In genomic region chr2:134564549-134564948, GRCh38 we compare ENCODE assay signal across 32 cellular contexts.
DNase-seq lines count a peak whose midpoint lies in the region; ATAC-seq, FAIRE-seq and TF ChIP-seq lines count a peak whose summit lies in the region.
"Had no signal": no experiment of that assay in that cellular context is flagged by ENCODE, and none has a peak within 500 bp of the region (broad histone marks: within the 10 kb centered on the region; RNA-seq: fewer than 3 reads in every experiment).

No MANE protein-coding gene starts in this region.

- FAIRE-seq in HTR-8/SVneo (lab: Jason Lieb, UNC), result no peak
- FAIRE-seq: A204.1, astrocyte, H1, small intestine, urothelium cell line had no signal

- no peak for TF ChIP-seq CTCF in gastrocnemius medialis (IDR thresholded peaks at IDR 0.05 in 4 of 5, conservative IDR thresholded peaks at IDR 0.05 in 1 of 5)

- H3K4me1 ChIP-seq in gastrocnemius medialis, result no peaks in the 10 kb centered on the region
- H3K4me1 ChIP-seq: colonic mucosa, parathyroid adenoma had no signal

- H3K4me3 Mint-ChIP-seq in activated T-helper 17 cell treated with anti-CD3 and anti-CD28 coated beads, Interleukin-2, amount 50 U/mL, for 72 hours, result no peak overlapping the region
- H3K4me3 Mint-ChIP-seq: activated CD4-positive, alpha-beta T cell treated with anti-CD3 and anti-CD28 coated beads, Interleukin-2, amount 10 ng/mL, durations not matched to agents 7 days and 5 days; activated naive CD8-positive, alpha-beta T cell treated with anti-CD3 and anti-CD28 coated beads, Interleukin-2, amount 50 U/mL, for 24 hours; activated T-cell treated with anti-CD3 and anti-CD28 coated beads, Interleukin-2, amount 50 U/mL, for 24 hours; CD4-positive, CD25-positive, alpha-beta regulatory T cell; IgD-negative memory B cell; immature natural killer cell; neural crest cell; stimulated activated naive CD8-positive, alpha-beta T cell treated with anti-CD3 and anti-CD28 coated beads, Interleukin-15, Interleukin-2, amounts not matched to agents 100 ng/mL and 50 ng/mL, for 24 hours; WTC11 had no signal

- no peak overlapping the region for H3K27ac ChIP-seq in gastrocnemius medialis
- H3K27ac ChIP-seq: cardiac muscle cell, colonic mucosa, parathyroid adenoma, RWPE1, thoracic aorta had no signal

- in situ Hi-C loops in gastrocnemius medialis (cut with MboI; ENCODE audit: low sequenced_read_pairs in 4 of 4), result no loop called here

- peak overlapping the region; percentile 3 for H3K27ac Mint-ChIP-seq in activated T-helper 17 cell treated with anti-CD3 and anti-CD28 coated beads, Interleukin-2, amount 50 U/mL, for 72 hours
- H3K27ac Mint-ChIP-seq: activated CD4-positive, alpha-beta T cell treated with anti-CD3 and anti-CD28 coated beads, Interleukin-2, amount 10 ng/mL, durations not matched to agents 7 days and 5 days; activated naive CD8-positive, alpha-beta T cell treated with anti-CD3 and anti-CD28 coated beads, Interleukin-2, amount 50 U/mL, for 24 hours; activated T-cell treated with anti-CD3 and anti-CD28 coated beads, Interleukin-2, amount 50 U/mL, for 24 hours; CD4-positive, CD25-positive, alpha-beta regulatory T cell; IgD-negative memory B cell; stimulated activated naive CD8-positive, alpha-beta T cell treated with anti-CD3 and anti-CD28 coated beads, Interleukin-15, Interleukin-2, amounts not matched to agents 100 ng/mL and 50 ng/mL, for 24 hours; WTC11 had no signal

- peaks cover 23% of the 10 kb centered on the region for H3K27me3 Mint-ChIP-seq in activated T-helper 17 cell treated with anti-CD3 and anti-CD28 coated beads, Interleukin-2, amount 50 U/mL, for 72 hours

- H3K4me1 Mint-ChIP-seq in activated T-helper 17 cell treated with anti-CD3 and anti-CD28 coated beads, Interleukin-2, amount 50 U/mL, for 72 hours, result no peaks in the 10 kb centered on the region
- H3K4me1 Mint-ChIP-seq: activated CD4-positive, alpha-beta T cell treated with anti-CD3 and anti-CD28 coated beads, Interleukin-2, amount 10 ng/mL, durations not matched to agents 7 days and 5 days; activated naive CD8-positive, alpha-beta T cell treated with anti-CD3 and anti-CD28 coated beads, Interleukin-2, amount 50 U/mL, for 24 hours; neural crest cell; WTC11 had no signal

- peak; percentile 64 for ATAC-seq in GM19043 (IDR thresholded peaks at IDR 0.05; ENCODE audit: low read depth, unreplicated experiment)
- peak; percentile 88 for ATAC-seq in HG02885 (IDR thresholded peaks at IDR 0.05; ENCODE audit: poor library complexity, unreplicated experiment)
- peak; percentile 74 for ATAC-seq in activated T-helper 17 cell treated with anti-CD3 and anti-CD28 coated beads, Interleukin-2, amount 50 U/mL, for 72 hours (replicated peaks)
- ATAC-seq in gastrocnemius medialis, result no peak
- ATAC-seq: activated naive CD8-positive, alpha-beta T cell treated with anti-CD3 and anti-CD28 coated beads, Interleukin-2, amount 50 U/mL, for 24 hours; WTC11 had no signal

- no peaks in the 10 kb centered on the region for H3K9me3 Mint-ChIP-seq in activated T-helper 17 cell treated with anti-CD3 and anti-CD28 coated beads, Interleukin-2, amount 50 U/mL, for 72 hours
- H3K9me3 Mint-ChIP-seq: activated CD4-positive, alpha-beta T cell treated with anti-CD3 and anti-CD28 coated beads, Interleukin-2, amount 10 ng/mL, durations not matched to agents 7 days and 5 days; activated naive CD8-positive, alpha-beta T cell treated with anti-CD3 and anti-CD28 coated beads, Interleukin-2, amount 50 U/mL, for 24 hours; activated T-cell treated with anti-CD3 and anti-CD28 coated beads, Interleukin-2, amount 50 U/mL, for 24 hours; IgD-negative memory B cell; immature natural killer cell; stimulated activated naive CD8-positive, alpha-beta T cell treated with anti-CD3 and anti-CD28 coated beads, Interleukin-15, Interleukin-2, amounts not matched to agents 100 ng/mL and 50 ng/mL, for 24 hours had no signal

- H3K27me3 ChIP-seq in gastrocnemius medialis, result no peaks in the 10 kb centered on the region
- H3K27me3 ChIP-seq: cardiac muscle cell, colonic mucosa had no signal

- no peak overlapping the region for H3K4me3 ChIP-seq in gastrocnemius medialis
- H3K4me3 ChIP-seq: cardiac muscle cell, colonic mucosa, thoracic aorta had no signal

- no peaks in the 10 kb centered on the region for H3K9me3 ChIP-seq in gastrocnemius medialis
- H3K9me3 ChIP-seq: colonic mucosa, thoracic aorta had no signal

- H3K36me3 ChIP-seq in gastrocnemius medialis, result no peaks in the 10 kb centered on the region
- H3K36me3 ChIP-seq: cardiac muscle cell, colonic mucosa, thoracic aorta had no signal

- no peak for TF ChIP-seq POLR2A in gastrocnemius medialis (IDR thresholded peaks at IDR 0.05)

- intact Hi-C loops in gastrocnemius medialis (cut with DNase I; ENCODE audit: low total_unique reads), result no loop called here

- no peaks in the 10 kb centered on the region for H3K36me3 Mint-ChIP-seq in activated T-helper 17 cell treated with anti-CD3 and anti-CD28 coated beads, Interleukin-2, amount 50 U/mL, for 72 hours (ENCODE audit: low read depth)
- H3K36me3 Mint-ChIP-seq: CD4-positive, CD25-positive, alpha-beta regulatory T cell; immature natural killer cell; WTC11 had no signal

- DNase-seq in ELR (ENCODE audit: low read depth), result peak; percentile 2
- no peak for DNase-seq in gastrocnemius medialis
- no peak for DNase-seq in NCI-H187 (lab: John Stamatoyannopoulos, UW)
- DNase-seq in HTR-8/SVneo (ENCODE audit: insufficient read length, low spot score), result no peak
- DNase-seq in NCI-H748 treated with DMSO at 0.1 percent for 48 hours (lab: John Stamatoyannopoulos, UW), result no peak
- DNase-seq: activated CD4-positive, alpha-beta T cell treated with anti-CD3 and anti-CD28 coated beads, Interleukin-2, amount 10 ng/mL, durations not matched to agents 7 days and 5 days; activated naive CD8-positive, alpha-beta T cell treated with anti-CD3 and anti-CD28 coated beads, Interleukin-2, amount 50 U/mL, for 24 hours; activated T-cell treated with anti-CD3 and anti-CD28 coated beads, Interleukin-2, amount 50 U/mL, for 24 hours; CD4-positive, CD25-positive, alpha-beta regulatory T cell; colonic mucosa; effector CD4-positive, alpha-beta T cell; immature natural killer cell; mammary epithelial cell; NCI-H1092; NCI-H1694; small intestine; T-helper 1 cell had no signal

Comparison
In these comparisons a context has a peak if more than half of its experiments do, and no peak if none do; other contexts are left out.
1. ATAC-seq: peak in GM19043 (single experiment), HG02885 (single experiment) and activated T-helper 17 cell treated with anti-CD3 and anti-CD28 coated beads, Interleukin-2, amount 50 U/mL, for 72 hours (single experiment); none in gastrocnemius medialis (0 of 2).